In the genomic region with DNA sequence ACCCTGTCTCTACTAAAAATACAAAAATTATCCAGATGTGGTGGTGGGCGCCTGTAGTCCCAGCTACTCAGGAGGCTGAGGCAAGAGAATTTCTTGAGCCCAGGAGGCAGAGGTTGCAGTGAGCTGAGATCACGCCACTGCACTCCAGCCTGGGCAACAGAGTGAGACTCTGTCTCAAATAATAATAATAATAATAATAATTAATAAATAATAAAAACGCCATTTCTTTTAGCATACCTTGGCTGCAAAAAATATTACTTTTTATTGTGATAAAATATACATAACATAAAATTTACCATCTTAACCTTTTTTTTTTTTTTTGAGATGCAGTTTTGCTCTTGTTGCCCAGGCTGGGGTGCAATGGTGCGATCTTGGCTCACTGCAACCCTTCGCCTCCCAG, we compare ENCODE assay signal across 6 cellular contexts. TPM values are rescaled to one million over a fixed set of nuclear protein-coding genes. Genes with fewer than 3 reads are reported as not detected.
DNase-seq lines count a peak whose midpoint lies in the region; ATAC-seq, FAIRE-seq and TF ChIP-seq lines count a peak whose summit lies in the region.
"Not testable (repeated sequence)": the region's sequence is repeated elsewhere in the genome, so short reads cannot be mapped to it uniquely, and the experiment has no call there.
"Had no signal": no experiment of that assay in that cellular context is flagged by ENCODE, and none has a peak within 500 bp of the region (broad histone marks: within the 10 kb centered on the region; RNA-seq: fewer than 3 reads in every experiment).

No MANE protein-coding gene starts in this region.

- not testable (repeated sequence) for H3K9me1 ChIP-seq in K562 (ENCODE audit: control insufficient read depth, insufficient read depth, low read length)

- H3K9me3 Mint-ChIP-seq in WTC11 = not testable (repeated sequence)

- TF ChIP-seq POLR2A in K562 (conservative IDR thresholded peaks at IDR 0.05) = not testable (repeated sequence)

- H3K79me2 ChIP-seq in K562 (ENCODE audit: control insufficient read depth, insufficient read depth, low read length) = not testable (repeated sequence)

- not testable (repeated sequence) for BruUV-seq in K562 (replicated peaks; lab: Mats Ljungman, UMichigan)

- H3K4me1 ChIP-seq in K562 (replicated peaks in 1 of 2; ENCODE audit: control insufficient read depth in 2 of 2, insufficient read depth in 2 of 2, low read length in 2 of 2) = not testable (repeated sequence)

- not testable (repeated sequence) for H3K9me3 ChIP-seq in K562 (replicated peaks; ENCODE audit: control insufficient read depth, insufficient read depth, low read depth, low read length)

- 38% methylated on average over 3 of the region's 5 CpGs for WGBS in K562 (ENCODE audit: insufficient coverage, low coverage, missing lambda C conversion rate)

- CTCF ChIA-PET in WTC11 (lab: Charles Lee); K562 (lab: Yijun Ruan, JAX; ENCODE audit: low intra/inter-chr PET ratio): not testable (repeated sequence)

- H3K4me3 ChIP-seq in K562 = not testable (repeated sequence)

- H3K27me3 Mint-ChIP-seq in WTC11 (ENCODE audit: low read depth) = not testable (repeated sequence)

- not testable (repeated sequence) for FAIRE-seq in K562 (lab: Jason Lieb, UNC)

- H3K27ac Mint-ChIP-seq in WTC11 = not testable (repeated sequence)

- H3K4me1 Mint-ChIP-seq in WTC11 = not testable (repeated sequence)

- H3K4me2 ChIP-seq in K562 (ENCODE audit: insufficient read depth, low read length) = not testable (repeated sequence)

- not testable (repeated sequence) for DNase-seq in WTC11 (ENCODE audit: low spot score); K562 (ENCODE audit: extremely low read depth in 1 of 4, low spot score in 3 of 4)

- H3K27ac ChIP-seq in K562 (ENCODE audit: extremely low read depth, low read depth, low read length) = not testable (repeated sequence)

- not testable (repeated sequence) for TF ChIP-seq CTCF in WTC11 (IDR thresholded peaks at IDR 0.05); K562 (IDR thresholded peaks at IDR 0.05 in 2 of 3, conservative IDR thresholded peaks at IDR 0.05 in 1 of 3; ENCODE audit: insufficient read depth in 2 of 3, low read depth in 1 of 3, low read length in 3 of 3)

- TF ChIP-seq RAD21 in K562 (CRISPR knock-in tag; conservative IDR thresholded peaks at IDR 0.05 in 1 of 2, IDR thresholded peaks at IDR 0.05 in 1 of 2) = not testable (repeated sequence)

- not testable (repeated sequence) for H4K20me1 ChIP-seq in K562 (replicated peaks; ENCODE audit: control insufficient read depth, insufficient read depth, low read length)

- ATAC-seq in WTC11, K562: not testable (repeated sequence)

- H3K9ac ChIP-seq in K562 (ENCODE audit: insufficient read depth in 1 of 2, low read depth in 2 of 2, low read length in 2 of 2) = not testable (repeated sequence)

- not testable (repeated sequence) for H3K27me3 ChIP-seq in K562 (ENCODE audit: control insufficient read depth in 2 of 2, insufficient read depth in 2 of 2, low read length in 2 of 2)

- in situ Hi-C loops in K562 (cut with MboI) = not testable (repeated sequence)

- intact Hi-C loops in K562 (cut with micrococcal nuclease) = not testable (repeated sequence)

- H2AFZ ChIP-seq in K562 (ENCODE audit: low read depth, low read length) = not testable (repeated sequence)

- not testable (repeated sequence) for TF ChIP-seq EP300 in K562 (IDR thresholded peaks at IDR 0.05; ENCODE audit: low read length)

- H3K36me3 Mint-ChIP-seq in WTC11 = not testable (repeated sequence)

- POLR2A ChIA-PET in WTC11 (lab: Charles Lee); K562 (lab: Yijun Ruan, JAX): not testable (repeated sequence)

- not testable (repeated sequence) for H3K36me3 ChIP-seq in K562 (ENCODE audit: control insufficient read depth, insufficient read depth, low read length)

- H3K4me3 Mint-ChIP-seq in WTC11 = not testable (repeated sequence)

TF ChIP-seq in WTC11, 78 proteins besides CTCF, POLR2A, EP300 and RAD21:
- peak; percentile 84 for TF ChIP-seq HMGA2 (CRISPR knock-in tag; IDR thresholded peaks at IDR 0.05)

TF ChIP-seq in K562, 482 proteins besides CTCF, POLR2A, EP300 and RAD21:
- TF ChIP-seq POLR2H (tag; IDR thresholded peaks at IDR 0.05; ENCODE audit: low read depth) = peak; percentile 52; the same call in 1 of the 2 replicates
TF ChIP-seq in K562: peak in this region for 1; not testable (repeated sequence) for 481.

RNA-seq across cellular contexts. Expression of a gene that starts 39.8 kb away (rescaled TPM):
- total RNA-seq in WTC11 (2021) (2.3 to 2.4 TPM (median 2.3 TPM) in 3 replicates), K562 (2014; rRNA removed) (75.4 and 91.8 TPM in 2 replicates), K562 (2014; rRNA removed; fragmentation: Illumina TruSeq; extraction: Trizol) (80.6 and 85.0 TPM in 2 replicates), K562 (2015; rRNA removed; fragmentation: Illumina TruSeq; extraction: Trizol) (110 and 114 TPM in 2 replicates), K562 (2021) (202 and 225 TPM in 2 replicates)
- 97.4 and 224 TPM in 2 replicates for total RNA-seq in K562 (2011; cell fraction: chromatin; rRNA removed; ENCODE audit: low replicate concordance)
- 129 and 166 TPM in 2 replicates for total RNA-seq in K562 (2011; cell fraction: nucleolus; rRNA removed)
- total RNA-seq in K562 (2011; cell fraction: nucleoplasm; rRNA removed) = 142 and 171 TPM in 2 replicates
- polyA plus RNA-seq in K562 (2011; rRNA removed) (56.7 and 114 TPM in 2 replicates), K562 (2014; fragmentation: Illumina TruSeq; extraction: Trizol) (174 and 221 TPM in 2 replicates), K562 (2014; fragmentation: Nextera tagmentation; extraction: Ambion mirVana) (10 to 100 TPM; 24.3 to 34.3 TPM), K562 (2014; rRNA removed) (74.2 and 79.4 TPM in 2 replicates)
- polyA plus RNA-seq in K562 (2011; cell fraction: cytosol; rRNA removed) = 56.3 and 107 TPM in 2 replicates
- 80.5 and 114 TPM in 2 replicates for polyA plus RNA-seq in K562 (2011; cell fraction: nucleus; rRNA removed)
- polyA plus RNA-seq in K562 (2012) = 152 and 220 TPM in 2 replicates
- polyA minus RNA-seq in K562 (2011; rRNA and poly(A)+ RNA removed) = 64.6 and 73.0 TPM in 2 replicates
- polyA minus RNA-seq in K562 (2011; cell fraction: cytosol; rRNA and poly(A)+ RNA removed) = 66.4 and 80.3 TPM in 2 replicates
- polyA minus RNA-seq in K562 (2011; cell fraction: nucleus; rRNA and poly(A)+ RNA removed) = 15.9 and 30.7 TPM in 2 replicates
- total RNA-seq: A673, Caco-2, Calu3 had no signal
- polyA plus RNA-seq: BJ had no signal

RNA-seq across cellular contexts. Expression of a gene that starts 55.7 kb away (rescaled TPM):
- total RNA-seq in WTC11 (2021) (138 to 187 TPM (median 182 TPM) in 3 replicates), K562 (2014; rRNA removed) (112 and 115 TPM in 2 replicates), K562 (2014; rRNA removed; fragmentation: Illumina TruSeq; extraction: Trizol) (37.3 and 39.2 TPM in 2 replicates), K562 (2015; rRNA removed; fragmentation: Illumina TruSeq; extraction: Trizol) (72.8 and 76.7 TPM in 2 replicates), K562 (2021) (80.7 and 86.5 TPM in 2 replicates)
- total RNA-seq in K562 (2011; cell fraction: chromatin; rRNA removed; ENCODE audit: low replicate concordance) = 45.6 and 86.1 TPM in 2 replicates
- total RNA-seq in K562 (2011; cell fraction: nucleolus; rRNA removed) = 57.9 and 68.0 TPM in 2 replicates
- total RNA-seq in K562 (2011; cell fraction: nucleoplasm; rRNA removed) = 66.3 and 114 TPM in 2 replicates
- polyA plus RNA-seq in K562 (2011; rRNA removed) (38.9 and 73.1 TPM in 2 replicates), K562 (2014; fragmentation: Illumina TruSeq; extraction: Trizol) (64.1 and 72.4 TPM in 2 replicates), K562 (2014; fragmentation: Nextera tagmentation; extraction: Ambion mirVana) (10 to 100 TPM in 1 of 2 experiments, 1 to 10 TPM in 1; 7.7 to 10.8 TPM), K562 (2014; rRNA removed) (64.3 and 68.8 TPM in 2 replicates)
- polyA plus RNA-seq in K562 (2011; cell fraction: cytosol; rRNA removed) = 79.6 and 90.5 TPM in 2 replicates
- polyA plus RNA-seq in K562 (2011; cell fraction: nucleus; rRNA removed) = 56.0 and 57.6 TPM in 2 replicates
- polyA plus RNA-seq in K562 (2012) = 120 and 164 TPM in 2 replicates
- polyA minus RNA-seq in K562 (2011; rRNA and poly(A)+ RNA removed) = 37.4 and 44.7 TPM in 2 replicates
- 56.5 and 107 TPM in 2 replicates for polyA minus RNA-seq in K562 (2011; cell fraction: cytosol; rRNA and poly(A)+ RNA removed)
- polyA minus RNA-seq in K562 (2011; cell fraction: nucleus; rRNA and poly(A)+ RNA removed) = 12.7 and 19.0 TPM in 2 replicates

Comparison
In these comparisons a context has a peak if more than half of its experiments do, and no peak if none do; other contexts are left out.
1. RNA of a gene that starts 39.8 kb away (total RNA-seq): 75.4 to 225 TPM in K562; 2.3 to 2.4 TPM in WTC11; every median in the first group is over 10 times any median in the second.